Comparison of ENCODE assay signal across 1 cellular context in genomic region chr6:166488081-166488685, GRCh38.
TF ChIP-seq lines count a peak whose summit lies in the region.

No MANE protein-coding gene starts in this region.

TF ChIP-seq in GM23338, 12 proteins besides CTCF, POLR2A, EP300 and RAD21 (continued from another document):
- TF ChIP-seq ZNF462 (CRISPR knock-in tag; IDR thresholded peaks at IDR 0.05): no peak
- no peak for TF ChIP-seq JUNB (IDR thresholded peaks at IDR 0.05; ENCODE audit: unreplicated experiment)
- no peak for TF ChIP-seq ZNF114 (CRISPR knock-in tag; IDR thresholded peaks at IDR 0.05)
